In the genomic region with DNA sequence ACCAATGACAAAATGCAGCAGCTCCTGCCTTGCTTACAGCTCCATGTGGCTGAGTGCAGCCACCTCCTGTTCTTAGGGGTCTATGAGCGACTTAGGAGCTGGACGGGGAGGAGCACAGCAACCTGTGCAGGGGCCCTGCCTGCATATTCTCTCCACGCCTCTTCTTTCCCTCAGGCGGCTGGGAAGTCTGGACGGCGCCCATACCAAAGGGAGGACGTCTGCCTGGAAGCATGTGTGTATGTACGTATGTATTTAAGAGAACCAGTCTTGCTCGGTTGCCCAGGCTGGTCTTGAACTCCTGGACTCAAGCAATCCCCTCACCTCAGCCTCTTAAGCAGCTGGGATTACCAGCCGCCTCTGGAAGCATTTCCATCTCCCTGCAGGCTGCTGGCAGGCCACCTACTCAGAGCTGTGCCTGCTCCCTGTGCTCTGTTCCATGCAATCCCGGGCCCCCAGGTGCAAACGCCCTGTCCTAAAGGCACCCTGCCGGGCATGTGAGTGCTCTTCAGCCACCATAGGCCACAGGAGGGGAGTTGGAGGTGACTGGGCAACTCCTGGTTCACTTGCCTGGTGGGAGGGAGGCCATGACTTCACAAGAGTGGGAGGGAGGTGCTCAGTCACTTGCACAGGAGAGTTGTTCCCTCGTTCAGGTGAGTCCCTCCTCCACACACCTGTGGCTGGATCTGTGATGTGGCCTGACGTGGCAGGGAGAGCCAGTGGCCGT, we compare ENCODE assay signal across 18 cellular contexts. TPM values are rescaled to one million over a fixed set of nuclear protein-coding genes. Genes with fewer than 3 reads are reported as not detected.
DNase-seq lines count a peak whose midpoint lies in the region; ATAC-seq, FAIRE-seq and TF ChIP-seq lines count a peak whose summit lies in the region.
"Had no signal": no experiment of that assay in that cellular context is flagged by ENCODE, and none has a peak within 500 bp of the region (broad histone marks: within the 10 kb centered on the region; RNA-seq: fewer than 3 reads in every experiment).

No MANE protein-coding gene starts in this region.

- H3K36me3 ChIP-seq in IMR-90 (ENCODE audit: control insufficient read depth, insufficient read depth, low read length) (no peaks in the 10 kb centered on the region), H1 (ENCODE audit: control insufficient read depth in 2 of 4, insufficient read depth in 4 of 4, low read length in 3 of 4) (no peaks in the 10 kb centered on the region), neuronal stem cell (replicated peaks in 1 of 2; ENCODE audit: control insufficient read depth in 2 of 2, insufficient read depth in 2 of 2, low read length in 2 of 2) (no peaks in the 10 kb centered on the region), pancreas (no peaks in the 10 kb centered on the region)
- H3K36me3 ChIP-seq: BLaER1, HAP-1 had no signal

- H3K79me1 ChIP-seq in IMR-90 (ENCODE audit: low read depth in 1 of 2, low read length in 2 of 2) (peaks cover 0 to 4% of the 10 kb centered on the region in 2 experiments; a peak in 1 of 4 replicates), H1 (ENCODE audit: low read depth, low read length) (no peaks in the 10 kb centered on the region), neuronal stem cell (ENCODE audit: low read depth, low read length) (no peaks in the 10 kb centered on the region)

- H2BK5ac ChIP-seq in IMR-90 (ENCODE audit: low read depth, low read length, poor library complexity, severe bottlenecking) (peak overlapping the region; percentile 86), H1 (ENCODE audit: low read depth, low read length) (no peak overlapping the region), neuronal stem cell (ENCODE audit: low read length) (no peak overlapping the region)

- H2BK20ac ChIP-seq in IMR-90 (ENCODE audit: low read depth, low read length) (peak overlapping the region; percentile 94), H1 (ENCODE audit: low read length) (no peak overlapping the region)

- H2AK9ac ChIP-seq in IMR-90 (replicated peaks; ENCODE audit: low read depth, low read length, poor library complexity): peak overlapping the region; percentile 87

- H3K27me3 ChIP-seq in IMR-90 (ENCODE audit: control insufficient read depth, insufficient read depth, low read length) (no peaks in the 10 kb centered on the region), H1 (replicated peaks in 1 of 4; ENCODE audit: control insufficient read depth in 3 of 4, extremely low read depth in 1 of 4, insufficient read depth in 3 of 4, low read length in 3 of 4) (no peaks in the 10 kb centered on the region; a peak in 1 of 7 replicates), neuronal stem cell (ENCODE audit: control insufficient read depth in 3 of 3, insufficient read depth in 3 of 3, low read depth in 1 of 3, low read length in 3 of 3) (no peaks in the 10 kb centered on the region), pancreas (no peaks in the 10 kb centered on the region)
- H3K27me3 ChIP-seq: BLaER1 had no signal

- peaks cover 29% of the 10 kb centered on the region for H3K9me1 ChIP-seq in IMR-90 (ENCODE audit: insufficient read depth, low read length)

- TF ChIP-seq CTCF in IMR-90 (conservative IDR thresholded peaks at IDR 0.05; ENCODE audit: low read depth, low read length) (no peak), H1 (IDR thresholded peaks at IDR 0.05; ENCODE audit: control extremely low read depth in 1 of 3, insufficient read depth in 1 of 3, low read depth in 1 of 3, low read length in 3 of 3) (no peak), pancreas (IDR thresholded peaks at IDR 0.05) (no peak)

- H3K79me2 ChIP-seq in H1 (ENCODE audit: control insufficient read depth in 1 of 2, insufficient read depth in 2 of 2, low read length in 2 of 2): no peaks in the 10 kb centered on the region

- H3K9ac ChIP-seq in IMR-90 (ENCODE audit: low read depth, low read length): no peak overlapping the region
- H3K9ac ChIP-seq in H1 (replicated peaks in 1 of 4; ENCODE audit: extremely low read depth in 1 of 4, low read depth in 3 of 4, low read length in 3 of 4): no peak overlapping the region
- no peak overlapping the region for H3K9ac ChIP-seq in neuronal stem cell (ENCODE audit: low read depth, low read length, poor library complexity)
- H3K9ac ChIP-seq: BLaER1 had no signal

- H3K23ac ChIP-seq in IMR-90 (ENCODE audit: low read depth, low read length): peak overlapping the region; percentile 69; the same call in 1 of the 2 replicates
- no peak overlapping the region for H3K23ac ChIP-seq in H1 (ENCODE audit: insufficient read length)
- H3K23ac ChIP-seq in neuronal stem cell (ENCODE audit: low read depth, low read length, poor library complexity): no peak overlapping the region

- H4K91ac ChIP-seq in IMR-90 (ENCODE audit: insufficient read depth, low read depth, low read length) (peak overlapping the region; percentile 95), H1 (replicated peaks; ENCODE audit: insufficient read length, low read length) (no peak overlapping the region), neuronal stem cell (ENCODE audit: low read depth, low read length, poor library complexity) (no peak overlapping the region)

- H2AFZ ChIP-seq in IMR-90 (replicated peaks; ENCODE audit: low read length, poor library complexity): peak overlapping the region; percentile 85
- H2AFZ ChIP-seq in H1 (ENCODE audit: low read length): no peak overlapping the region
- no peak overlapping the region for H2AFZ ChIP-seq in neuronal stem cell (ENCODE audit: low read length)

- peak overlapping the region; percentile 69 for H2AK5ac ChIP-seq in IMR-90 (ENCODE audit: low read depth, low read length)
- no peak overlapping the region for H2AK5ac ChIP-seq in H1 (ENCODE audit: low read depth, low read length)
- H2AK5ac ChIP-seq in neuronal stem cell (ENCODE audit: low read depth, low read length): no peak overlapping the region

- peak overlapping the region; percentile 84 for H3K4ac ChIP-seq in IMR-90 (ENCODE audit: low read depth, low read length)
- H3K4ac ChIP-seq in H1 (replicated peaks; ENCODE audit: insufficient read length, low read depth, low read length): no peak overlapping the region
- H3K4ac ChIP-seq in neuronal stem cell (ENCODE audit: low read length): no peak overlapping the region

- DNase-seq in IMR-90: no peak
- DNase-seq in H1 (ENCODE audit: low read depth in 1 of 2, low spot score in 2 of 2): no peak
- no peak for DNase-seq in neuronal stem cell (ENCODE audit: low spot score)
- DNase-seq in NCI-H146 (lab: John Stamatoyannopoulos, UW): no peak
- DNase-seq in NCI-H1105 (lab: John Stamatoyannopoulos, UW): no peak
- no peak for DNase-seq in pancreas
- DNase-seq: CD4-positive, alpha-beta memory T cell; DMS153; DMS79; GDM1 had no signal

- no peak for FAIRE-seq in H1 (lab: Jason Lieb, UNC)
- FAIRE-seq in pancreas (lab: Jason Lieb, UNC): no peak
- FAIRE-seq: A204.1, K562 had no signal

- BruUV-seq in IMR-90 (replicated peaks; lab: Mats Ljungman, UMichigan): no TSS peak

- H3K4me1 ChIP-seq in IMR-90 (ENCODE audit: control insufficient read depth, insufficient read depth, low read length) (peaks cover 23% of the 10 kb centered on the region), H1 (replicated peaks in 1 of 4; ENCODE audit: control insufficient read depth in 3 of 4, insufficient read depth in 4 of 4, low read length in 3 of 4) (no peaks in the 10 kb centered on the region), neuronal stem cell (ENCODE audit: control insufficient read depth in 2 of 2, insufficient read depth in 1 of 2, low read depth in 1 of 2, low read length in 2 of 2) (peaks cover 0 to 2% of the 10 kb centered on the region in 2 donors), pancreas (no peaks in the 10 kb centered on the region)
- H3K4me1 ChIP-seq: BLaER1, HAP-1 had no signal

- TF ChIP-seq POLR2A in IMR-90 (IDR thresholded peaks at IDR 0.05; ENCODE audit: low read depth, low read length) (no peak), H1 (IDR thresholded peaks at IDR 0.05; ENCODE audit: control extremely low read depth in 1 of 2, low read depth in 2 of 2, low read length in 2 of 2) (no peak)

- H3K14ac ChIP-seq in IMR-90 (replicated peaks; ENCODE audit: low read depth, low read length) (peak overlapping the region; percentile 93), H1 (ENCODE audit: insufficient read length) (no peak overlapping the region), neuronal stem cell (ENCODE audit: low read length) (peak overlapping the region; percentile 21)

- H4K5ac ChIP-seq in IMR-90 (ENCODE audit: low read depth, low read length): peak overlapping the region; percentile 77; the same call in 1 of the 2 replicates
- no peak overlapping the region for H4K5ac ChIP-seq in H1 (ENCODE audit: insufficient read length, low read depth, low read length)

- intact Hi-C loops in IMR-90 (cut with micrococcal nuclease) (loop anchor here (2.0 to 10.0 kb wide), 2 partner anchors 345 to 957 kb away; a partner anchor contains a TSS), pancreas (cut with DNase I) (loop anchor here in 2 of 3 donors (5.0 to 10.0 kb wide), 4 partner anchors 56 to 233 kb away; no protein-coding TSS in a partner anchor)

- H3K9me3 ChIP-seq in IMR-90 (ENCODE audit: control insufficient read depth, insufficient read depth, low read length) (no peaks in the 10 kb centered on the region), H1 (ENCODE audit: insufficient read depth in 2 of 2, low read depth in 1 of 2, low read length in 1 of 2) (no peaks in the 10 kb centered on the region), neuronal stem cell (replicated peaks in 1 of 2; ENCODE audit: control insufficient read depth in 2 of 2, insufficient read depth in 1 of 2, low read depth in 1 of 2, low read length in 2 of 2) (no peaks in the 10 kb centered on the region), pancreas (no peaks in the 10 kb centered on the region)
- H3K9me3 ChIP-seq: BLaER1, HAP-1 had no signal

- CTCF ChIA-PET in IMR-90 (lab: Yijun Ruan, JAX) (no interaction called here), H1 (lab: Charles Lee; ENCODE audit: partially characterized antibody) (interaction anchor here (0.6 to 11.1 kb wide), 5 partner anchors 17 to 836 kb away, joined by 3 to 167 read pairs (median 76); no protein-coding TSS in a partner anchor)

- in situ Hi-C loops in IMR-90 (cut with MboI; ENCODE audit: low sequenced_read_pairs): loop anchor here (5.0 kb wide), 1 partner anchor 66 kb away; no protein-coding TSS in a partner anchor

- TF ChIP-seq EP300 in H1 (IDR thresholded peaks at IDR 0.05; ENCODE audit: borderline replicate concordance in 1 of 2, low read depth in 2 of 2, low read length in 2 of 2): no peak

- TF ChIP-seq RAD21 in IMR-90 (IDR thresholded peaks at IDR 0.05; ENCODE audit: low read length): no peak
- no peak for TF ChIP-seq RAD21 in H1 (IDR thresholded peaks at IDR 0.05 in 1 of 2, conservative IDR thresholded peaks at IDR 0.05 in 1 of 2; ENCODE audit: low read depth in 2 of 2, low read length in 2 of 2)

- dilution Hi-C loops in IMR-90 (cut with HindIII; ENCODE audit: low sequenced_read_pairs, unreplicated experiment): no loop called here

- H2BK120ac ChIP-seq in IMR-90 (ENCODE audit: low read depth, low read length) (peak overlapping the region; percentile 95), H1 (replicated peaks; ENCODE audit: low read depth, low read length) (no peak overlapping the region), neuronal stem cell (ENCODE audit: low read depth, low read length) (peak overlapping the region; percentile 39)

- H4K8ac ChIP-seq in IMR-90 (ENCODE audit: low read depth in 2 of 2, low read length in 2 of 2): peak overlapping the region; percentile 80 to 86; a peak in 3 of 4 replicates
- H4K8ac ChIP-seq in H1 (ENCODE audit: extremely low read depth, insufficient read depth, low read length): peak overlapping the region; percentile 57; the same call in 1 of the 2 replicates
- peak overlapping the region; percentile 45 for H4K8ac ChIP-seq in neuronal stem cell (ENCODE audit: low read depth, low read length)

- H2BK15ac ChIP-seq in IMR-90 (ENCODE audit: low read depth, low read length) (peak overlapping the region; percentile 96; the same call in 2 of the 3 replicates), H1 (ENCODE audit: low read length) (no peak overlapping the region), neuronal stem cell (ENCODE audit: low read length) (no peak overlapping the region)

- H3K56ac ChIP-seq in IMR-90 (ENCODE audit: extremely low read depth, insufficient read depth, low read length) (no peak overlapping the region), H1 (replicated peaks; ENCODE audit: insufficient read length, low read depth, low read length) (no peak overlapping the region)

- H3K4me3 ChIP-seq in IMR-90 (ENCODE audit: insufficient read depth, low read depth, low read length): no peak overlapping the region
- no peak overlapping the region for H3K4me3 ChIP-seq in H1 (ENCODE audit: extremely low read depth in 1 of 4, insufficient read depth in 2 of 4, low read depth in 3 of 4, low read length in 4 of 4)
- H3K4me3 ChIP-seq in neuronal stem cell (ENCODE audit: low read length in 2 of 2): no peak overlapping the region
- no peak overlapping the region for H3K4me3 ChIP-seq in pancreas
- H3K4me3 ChIP-seq: BLaER1, HAP-1, K562 had no signal

- POLR2A ChIA-PET in IMR-90 (lab: Charles Lee; ENCODE audit: unreplicated experiment) (no interaction called here), H1 (lab: Charles Lee; ENCODE audit: partially characterized antibody) (interaction anchor here (1.3 kb wide), 1 partner anchor 14 kb away, joined by 3 read pairs; no protein-coding TSS in a partner anchor)

- no peak overlapping the region for H2BK12ac ChIP-seq in H1 (ENCODE audit: low read depth, low read length)
- no peak overlapping the region for H2BK12ac ChIP-seq in neuronal stem cell (ENCODE audit: low read length)

- H4K20me1 ChIP-seq in IMR-90 (ENCODE audit: insufficient read depth, low read length): no peaks in the 10 kb centered on the region
- no peaks in the 10 kb centered on the region for H4K20me1 ChIP-seq in H1 (replicated peaks in 1 of 2; ENCODE audit: control insufficient read depth in 1 of 2, insufficient read depth in 2 of 2, low read length in 2 of 2)
- H4K20me1 ChIP-seq: BLaER1 had no signal

- H3K18ac ChIP-seq in IMR-90 (ENCODE audit: low read depth, low read length) (peak overlapping the region; percentile 62), H1 (ENCODE audit: extremely low read depth, low read length) (no peak overlapping the region), neuronal stem cell (ENCODE audit: low read length) (peak overlapping the region; percentile 11)

- no peak for ATAC-seq in IMR-90 (ENCODE audit: low read depth)
- ATAC-seq in pancreas: no peak
- ATAC-seq: K562 had no signal

- H3K23me2 ChIP-seq in H1 (ENCODE audit: low read depth, low read length): no peaks in the 10 kb centered on the region

- H3K27ac ChIP-seq in IMR-90 (ENCODE audit: insufficient read depth, low read length): peak overlapping the region; percentile 28; the same call in 1 of the 2 replicates
- no peak overlapping the region for H3K27ac ChIP-seq in H1 (ENCODE audit: low read depth, low read length)
- no peak overlapping the region for H3K27ac ChIP-seq in neuronal stem cell (replicated peaks; ENCODE audit: low read length)
- H3K27ac ChIP-seq in pancreas: no peak overlapping the region
- H3K27ac ChIP-seq: BLaER1, HL-60 had no signal

- no CpG with 5 or more reads among the region's 16 CpGs for WGBS in IMR-90 (ENCODE audit: extremely low coverage in 2 of 2, insufficient read length in 1 of 2), 2 experiments
- WGBS in H1 (ENCODE audit: extremely low coverage in 1 of 2, insufficient coverage in 1 of 2, insufficient read length in 1 of 2, insufficient replicate concordance in 2 of 2, low coverage in 1 of 2, low lambda C conversion rate in 2 of 2, missing lambda C conversion rate in 1 of 2), 2 experiments: 90% methylated on average over 16 of the region's 16 CpGs; no CpG with 5 or more reads in 1 of the 2 experiments
- WGBS in neuronal stem cell (ENCODE audit: extremely low coverage in 2 of 2, insufficient read length in 2 of 2, insufficient replicate concordance in 1 of 2), 2 donors: no CpG with 5 or more reads among the region's 16 CpGs
- WGBS in pancreas, 2 donors: 60 to 65% methylated on average over 16 of the region's 16 CpGs

- H3K4me2 ChIP-seq in IMR-90 (ENCODE audit: low read depth, low read length): no peak overlapping the region
- no peak overlapping the region for H3K4me2 ChIP-seq in H1 (ENCODE audit: insufficient read depth in 1 of 2, low read depth in 2 of 2, low read length in 2 of 2)
- no peak overlapping the region for H3K4me2 ChIP-seq in neuronal stem cell (ENCODE audit: insufficient read depth, low read length, poor library complexity, severe bottlenecking)
- H3K4me2 ChIP-seq: BLaER1 had no signal

RNA-seq across cellular contexts. Expression of a gene that starts 44.3 kb away (rescaled TPM):
- total RNA-seq in IMR-90 (2012; rRNA removed) (not detected in 2 replicates), pancreas (1 to 10 TPM in 1 of 6 donors, under 1 TPM in 5; 0.25 to 1.9 (median 0.65) TPM)
- polyA plus RNA-seq in IMR-90 (2012; rRNA removed) (not detected in 2 replicates), H1 (2011; rRNA removed) (0.29 and 0.31 TPM in 2 replicates), pancreas (10 to 100 TPM in 1 of 2 donors, 1 to 10 TPM in 1; 1.6 to 11.1 TPM)
- not detected in 2 replicates for polyA plus RNA-seq in IMR-90 (2012; cell fraction: cytosol; rRNA removed)
- not detected in 2 replicates for polyA plus RNA-seq in IMR-90 (2012; cell fraction: nucleus; rRNA removed; ENCODE audit: low replicate concordance)
- total RNA-seq in H1 (2021; fragmentation: NEBNext Ultra II Directional; extraction: Animal tissue kit (Norgen Biotek cat#: 25700)): 0.11 and 0.20 TPM in 2 replicates
- polyA plus RNA-seq in H1 (2011; cell fraction: cytosol; rRNA removed): 0.32 TPM
- polyA plus RNA-seq in H1 (2011; cell fraction: nucleus; rRNA removed): 0.40 TPM
- polyA plus RNA-seq in H1 (2012, experiment 1 of 2): 0.13 to 0.21 TPM (median 0.17 TPM) in 3 of 4 replicates, not detected in the other
- polyA plus RNA-seq in H1 (2012, experiment 2 of 2): 0.13 TPM
- polyA plus RNA-seq in H1 (2013, experiment 1 of 2): 0.08 TPM
- 0.09 TPM for polyA plus RNA-seq in H1 (2013, experiment 2 of 2)
- 0.29 and 0.38 TPM in 2 replicates for polyA minus RNA-seq in H1 (2011; rRNA and poly(A)+ RNA removed)
- polyA minus RNA-seq in H1 (2011; cell fraction: cytosol; rRNA and poly(A)+ RNA removed): not detected
- 0.40 TPM for polyA minus RNA-seq in H1 (2011; cell fraction: nucleus; rRNA and poly(A)+ RNA removed)
- polyA plus RNA-seq in neuronal stem cell (2013, experiment 1 of 2): 0.21 TPM
- 0.28 TPM for polyA plus RNA-seq in neuronal stem cell (2013, experiment 2 of 2)
- total RNA-seq: CD4-positive, alpha-beta memory T cell; Daoy; HT1080; K562 had no signal
- polyA plus RNA-seq: CD14-positive monocyte; CD4-positive, alpha-beta memory T cell; K562 had no signal
